Comparison of ENCODE assay signal across 8 cellular contexts in the genomic region with DNA sequence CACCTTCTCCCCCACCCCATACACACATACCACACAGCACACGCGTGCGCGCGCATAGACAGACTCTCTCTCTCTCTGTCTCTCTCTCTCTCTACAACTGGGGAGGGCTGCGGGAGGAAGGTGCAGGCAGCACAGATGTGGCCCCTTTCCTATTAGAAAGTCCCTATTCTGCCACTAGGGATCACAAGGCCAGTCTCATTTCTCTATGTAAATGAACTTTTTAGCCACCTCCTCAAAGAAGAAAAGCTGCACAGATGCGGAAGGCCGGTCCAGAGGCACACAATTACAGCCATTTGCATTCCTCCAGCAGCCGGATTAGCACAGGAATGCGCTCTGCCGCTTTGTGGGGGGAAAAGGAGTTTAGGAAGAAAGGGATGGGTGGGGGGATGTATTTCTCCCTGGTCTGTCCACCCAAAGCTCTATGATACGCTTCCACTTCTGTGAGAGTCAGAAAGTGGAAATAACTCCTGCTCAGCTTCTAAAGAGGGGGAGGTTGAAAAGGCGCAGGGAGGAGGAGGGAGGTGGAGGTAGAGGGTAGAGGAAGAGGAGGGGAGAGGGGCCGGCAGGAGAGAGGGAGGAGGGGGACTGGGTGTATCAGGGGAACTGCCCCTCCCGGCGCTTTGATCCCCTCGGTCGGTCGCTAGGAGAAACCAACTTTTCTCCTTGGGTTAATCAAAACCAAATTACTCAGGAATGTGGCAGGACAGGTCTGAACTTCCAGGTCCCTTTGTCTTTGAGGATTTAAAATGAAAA. TPM values are rescaled to one million over a fixed set of nuclear protein-coding genes. Genes with fewer than 3 reads are reported as not detected.
DNase-seq lines count a peak whose midpoint lies in the region; ATAC-seq and TF ChIP-seq lines count a peak whose summit lies in the region.

No MANE protein-coding gene starts in this region.

- H3K27me3 Mint-ChIP-seq in nephron progenitor cell (ENCODE audit: low read depth, poor library complexity) = no peaks in the 10 kb centered on the region
- H3K27me3 Mint-ChIP-seq in activated T-cell treated with anti-CD3 and anti-CD28 coated beads, Interleukin-2, amount 50 U/mL, for 24 hours = peaks cover 40% of the 10 kb centered on the region

- H3K36me3 Mint-ChIP-seq in nephron progenitor cell (ENCODE audit: low read depth) = no peaks in the 10 kb centered on the region
- no peaks in the 10 kb centered on the region for H3K36me3 Mint-ChIP-seq in activated T-cell treated with anti-CD3 and anti-CD28 coated beads, Interleukin-2, amount 50 U/mL, for 24 hours (ENCODE audit: low read depth)

- peak overlapping the region; percentile 77 for H3K27ac Mint-ChIP-seq in nephron progenitor cell
- H3K27ac Mint-ChIP-seq in activated T-cell treated with anti-CD3 and anti-CD28 coated beads, Interleukin-2, amount 50 U/mL, for 24 hours = no peak overlapping the region

- ATAC-seq in GM18499 (IDR thresholded peaks at IDR 0.05; ENCODE audit: insufficient read depth, unreplicated experiment) = peak; percentile 60
- peak; percentile 70 for ATAC-seq in GM21717 (IDR thresholded peaks at IDR 0.05; ENCODE audit: unreplicated experiment)

- H2AFZ ChIP-seq in Karpas-422 (ENCODE audit: low read length) = no peak overlapping the region

- H3K9me3 ChIP-seq in Karpas-422 (ENCODE audit: low read length) = no peaks in the 10 kb centered on the region

- H3K4me3 Mint-ChIP-seq in nephron progenitor cell = peak overlapping the region; percentile 75
- H3K4me3 Mint-ChIP-seq in activated T-cell treated with anti-CD3 and anti-CD28 coated beads, Interleukin-2, amount 50 U/mL, for 24 hours = no peak overlapping the region

- TF ChIP-seq CTCF in nephron progenitor cell (IDR thresholded peaks at IDR 0.05) (no peak), foreskin fibroblast (IDR thresholded peaks at IDR 0.05; ENCODE audit: low read depth, low read length) (no peak)

- H3K4me2 ChIP-seq in Karpas-422 (ENCODE audit: low read depth, low read length, poor library complexity, severe bottlenecking) = peak overlapping the region; percentile 27

- peaks cover 9% of the 10 kb centered on the region for H3K4me1 ChIP-seq in Karpas-422 (ENCODE audit: low read length)

- H3K27ac ChIP-seq in Karpas-422 (ENCODE audit: low read length) = no peak overlapping the region

- no peak overlapping the region for H3K9ac ChIP-seq in Karpas-422 (ENCODE audit: low read length)

- H3K9me2 ChIP-seq in Karpas-422 (replicated peaks; ENCODE audit: insufficient read depth, low read length) = no peaks in the 10 kb centered on the region

- peak; percentile 42 for DNase-seq in Karpas-422
- no peak for DNase-seq in nephron progenitor cell
- DNase-seq in activated naive CD4-positive, alpha-beta T cell (lab: John Stamatoyannopoulos, UW) = no peak
- DNase-seq in foreskin fibroblast = no peak
- no peak for DNase-seq in RKO (ENCODE audit: low spot score)
- DNase-seq in activated T-cell treated with anti-CD3 and anti-CD28 coated beads, Interleukin-2, amount 50 U/mL, for 24 hours = no peak

- no peaks in the 10 kb centered on the region for H3K36me3 ChIP-seq in Karpas-422 (ENCODE audit: insufficient read depth, low read length)

- no peaks in the 10 kb centered on the region for H3K79me2 ChIP-seq in Karpas-422 (ENCODE audit: low read length)

- peaks cover 99% of the 10 kb centered on the region for H3K4me1 Mint-ChIP-seq in nephron progenitor cell
- no peaks in the 10 kb centered on the region for H3K4me1 Mint-ChIP-seq in activated T-cell treated with anti-CD3 and anti-CD28 coated beads, Interleukin-2, amount 50 U/mL, for 24 hours (ENCODE audit: low read depth)

- no peaks in the 10 kb centered on the region for H3K9me3 Mint-ChIP-seq in nephron progenitor cell
- H3K9me3 Mint-ChIP-seq in activated T-cell treated with anti-CD3 and anti-CD28 coated beads, Interleukin-2, amount 50 U/mL, for 24 hours = no peaks in the 10 kb centered on the region

- H3K4me3 ChIP-seq in Karpas-422 (ENCODE audit: low read length) (no peak overlapping the region), foreskin fibroblast (ENCODE audit: low read depth in 1 of 2, low read length in 2 of 2) (no peak overlapping the region)

- H3K27me3 ChIP-seq in Karpas-422 (ENCODE audit: low read length) = no peaks in the 10 kb centered on the region

- no peaks in the 10 kb centered on the region; the same call in 1 of the 2 replicates for H4K20me1 ChIP-seq in Karpas-422 (ENCODE audit: insufficient read depth, low read depth, low read length)

RNA-seq across cellular contexts. Expression of a gene that starts 11.7 kb away (rescaled TPM):
- total RNA-seq in Karpas-422 (2014; rRNA removed; shearing (Covaris generic); ENCODE audit: low replicate concordance) = 0.36 and 0.67 TPM in 2 replicates
